In genomic region chr11:115996125-115996807, GRCh38 we compare ENCODE assay signal across 12 cellular contexts.
DNase-seq lines count a peak whose midpoint lies in the region; ATAC-seq lines count a peak whose summit lies in the region.
"Had no signal": no experiment of that assay in that cellular context is flagged by ENCODE, and none has a peak within 500 bp of the region (broad histone marks: within the 10 kb centered on the region; RNA-seq: fewer than 3 reads in every experiment).

No MANE protein-coding gene starts in this region.

- H3K4me1 Mint-ChIP-seq in stimulated activated naive B cell treated with anti-CD40 and anti-IgM and Interleukin-4, amounts not matched to agents 10 μg/mL and 1 μg/mL and 100 μg/mL, for 72 hours, result peaks cover 0 to 4% of the 10 kb centered on the region in 2 donors
- H3K4me1 Mint-ChIP-seq: activated CD4-positive, alpha-beta T cell treated with anti-CD3 and anti-CD28 coated beads, Interleukin-2, amount 10 ng/mL, durations not matched to agents 7 days and 5 days; central memory CD8-positive, alpha-beta T cell had no signal

- no peak overlapping the region for H3K4me3 Mint-ChIP-seq in stimulated activated naive B cell treated with anti-CD40 and anti-IgM and Interleukin-4, amounts not matched to agents 10 μg/mL and 1 μg/mL and 100 μg/mL, for 72 hours
- H3K4me3 Mint-ChIP-seq: activated CD4-positive, alpha-beta T cell treated with anti-CD3 and anti-CD28 coated beads, Interleukin-2, amount 10 ng/mL, durations not matched to agents 7 days and 5 days; central memory CD8-positive, alpha-beta T cell; natural killer cell treated with Interleukin-12 subunit alpha and Interleukin-12 subunit beta and Interleukin-15 and Interleukin-18, amount 100 ng/mL, for 72 hours had no signal

- DNase-seq in stimulated activated naive B cell treated with anti-CD40 and anti-IgM and Interleukin-4, amounts not matched to agents 10 μg/mL and 1 μg/mL and 100 μg/mL, for 72 hours, result no peak
- no peak for DNase-seq in NCI-H146 (lab: John Stamatoyannopoulos, UW)
- DNase-seq in stimulated activated CD8-positive, alpha-beta memory T cell treated with anti-CD3 and anti-CD28 coated beads, Interleukin-4, amount 100 ng/mL, for 48 hours, result no peak
- no peak for DNase-seq in mesenteric fat pad (ENCODE audit: low spot score)
- DNase-seq: activated CD4-positive, alpha-beta T cell treated with anti-CD3 and anti-CD28 coated beads, Interleukin-2, amount 10 ng/mL, durations not matched to agents 7 days and 5 days; activated naive CD4-positive, alpha-beta T cell; DMS 273 treated with DMSO at 0.1 percent for 48 hours had no signal

- peaks cover 0 to 2% of the 10 kb centered on the region in 2 donors for H3K9me3 Mint-ChIP-seq in stimulated activated naive B cell treated with anti-CD40 and anti-IgM and Interleukin-4, amounts not matched to agents 10 μg/mL and 1 μg/mL and 100 μg/mL, for 72 hours
- H3K9me3 Mint-ChIP-seq: activated CD4-positive, alpha-beta T cell treated with anti-CD3 and anti-CD28 coated beads, Interleukin-2, amount 10 ng/mL, durations not matched to agents 7 days and 5 days; central memory CD8-positive, alpha-beta T cell had no signal

- peaks cover 0 to 4% of the 10 kb centered on the region in 2 donors for H3K27me3 Mint-ChIP-seq in stimulated activated naive B cell treated with anti-CD40 and anti-IgM and Interleukin-4, amounts not matched to agents 10 μg/mL and 1 μg/mL and 100 μg/mL, for 72 hours
- H3K27me3 Mint-ChIP-seq: activated CD4-positive, alpha-beta T cell treated with anti-CD3 and anti-CD28 coated beads, Interleukin-2, amount 10 ng/mL, durations not matched to agents 7 days and 5 days had no signal

- H3K36me3 Mint-ChIP-seq in stimulated activated naive B cell treated with anti-CD40 and anti-IgM and Interleukin-4, amounts not matched to agents 10 μg/mL and 1 μg/mL and 100 μg/mL, for 72 hours, result no peaks in the 10 kb centered on the region
- H3K36me3 Mint-ChIP-seq: natural killer cell treated with Interleukin-12 subunit alpha and Interleukin-12 subunit beta and Interleukin-15 and Interleukin-18, amount 100 ng/mL, for 72 hours had no signal

- peak; percentile 98 for ATAC-seq in GM19043 (IDR thresholded peaks at IDR 0.05; ENCODE audit: low read depth, unreplicated experiment)
- ATAC-seq in GM21825 (IDR thresholded peaks at IDR 0.05; ENCODE audit: unreplicated experiment), result peak; percentile 98
- ATAC-seq in HG03175 (IDR thresholded peaks at IDR 0.05; ENCODE audit: unreplicated experiment), result peak; percentile 99
- peak; percentile 79 to 83 for ATAC-seq in stimulated activated naive B cell treated with anti-CD40 and anti-IgM and Interleukin-4, amounts not matched to agents 10 μg/mL and 1 μg/mL and 100 μg/mL, for 72 hours (replicated peaks)
- ATAC-seq: natural killer cell treated with Interleukin-12 subunit alpha and Interleukin-12 subunit beta and Interleukin-15 and Interleukin-18, amount 100 ng/mL, for 72 hours had no signal

- H3K27ac Mint-ChIP-seq in stimulated activated naive B cell treated with anti-CD40 and anti-IgM and Interleukin-4, amounts not matched to agents 10 μg/mL and 1 μg/mL and 100 μg/mL, for 72 hours, result peak overlapping the region; percentile 6
- H3K27ac Mint-ChIP-seq: activated CD4-positive, alpha-beta T cell treated with anti-CD3 and anti-CD28 coated beads, Interleukin-2, amount 10 ng/mL, durations not matched to agents 7 days and 5 days; natural killer cell treated with Interleukin-12 subunit alpha and Interleukin-12 subunit beta and Interleukin-15 and Interleukin-18, amount 100 ng/mL, for 72 hours had no signal
